Comparison of ENCODE assay signal across 31 cellular contexts in genomic region chr13:44908266-44908665, GRCh38.
"Had no signal": no experiment of that assay in that cellular context is flagged by ENCODE, and none has a peak within 500 bp of the region (broad histone marks: within the 10 kb centered on the region; RNA-seq: fewer than 3 reads in every experiment).

No MANE protein-coding gene starts in this region.

- H3K36me3 ChIP-seq: brain microvascular endothelial cell, MG63, WERI-Rb-1 had no signal

- DNase-seq: activated CD4-positive, alpha-beta memory T cell treated with anti-CD3 and anti-CD28 coated beads, Interleukin-2, amount 10 ng/mL, durations not matched to agents 7 days and 5 days; activated CD4-positive, alpha-beta T cell treated with anti-CD3 and anti-CD28 coated beads for 1 hour; activated CD4-positive, alpha-beta T cell treated with anti-CD3 and anti-CD28 coated beads for 48 hours; activated CD4-positive, CD25-positive, alpha-beta regulatory T cell; activated CD8-positive, alpha-beta memory T cell treated with anti-CD3 and anti-CD28 coated beads for 24 hours; activated CD8-positive, alpha-beta memory T cell treated with anti-CD3 and anti-CD28 coated beads, Interleukin-2, amount 10 ng/mL, durations not matched to agents 7 days and 5 days; activated CD8-positive, alpha-beta memory T cell treated with anti-CD3 and anti-CD28 coated beads, Interleukin-2, amount 50 U/mL, for 48 hours; activated effector memory CD4-positive, alpha-beta T cell treated with Interleukin-2 at 50 U/mL for 16 hours; activated naive CD4-positive, alpha-beta T cell treated with anti-CD3 and anti-CD28 coated beads, Interleukin-2, amount 50 U/mL, for 16 hours; activated naive CD8-positive, alpha-beta T cell treated with anti-CD3 and anti-CD28 coated beads for 36 hours; activated T-cell treated with anti-CD3 and anti-CD28 coated beads, Interleukin-2, amount 50 U/mL, for 48 hours; amniotic stem cell; aorta; brain microvascular endothelial cell; MG63; NCI-H1048; NCI-H1105 treated with DMSO at 0.1 percent for 48 hours; NCI-H1436 treated with DMSO at 0.1 percent for 48 hours; NCI-H187; NCI-H2029 treated with DMSO at 0.1 percent for 48 hours; NCI-H2107; NCI-H2171; NCI-H510A; NCI-H526; NCI-H748 treated with DMSO at 0.1 percent for 48 hours; Right ventricle myocardium superior; SW 1271; T-helper 1 cell; T-helper 9 cell; WERI-Rb-1 had no signal

- H3K27me3 ChIP-seq: brain microvascular endothelial cell, MG63 had no signal

- H3K4me3 ChIP-seq: K562, MG63 had no signal

- H3K27ac ChIP-seq: brain microvascular endothelial cell, WERI-Rb-1 had no signal

- H3K27ac Mint-ChIP-seq: activated CD4-positive, alpha-beta memory T cell treated with anti-CD3 and anti-CD28 coated beads, Interleukin-2, amount 10 ng/mL, durations not matched to agents 7 days and 5 days; activated CD8-positive, alpha-beta memory T cell treated with anti-CD3 and anti-CD28 coated beads, Interleukin-2, amount 10 ng/mL, durations not matched to agents 7 days and 5 days; activated naive CD8-positive, alpha-beta T cell treated with anti-CD3 and anti-CD28 coated beads for 36 hours had no signal

- ATAC-seq: activated CD8-positive, alpha-beta memory T cell treated with anti-CD3 and anti-CD28 coated beads, Interleukin-2, amount 10 ng/mL, durations not matched to agents 7 days and 5 days; K562 had no signal

- H3K4me3 Mint-ChIP-seq: activated CD4-positive, alpha-beta memory T cell treated with anti-CD3 and anti-CD28 coated beads, Interleukin-2, amount 10 ng/mL, durations not matched to agents 7 days and 5 days; activated CD8-positive, alpha-beta memory T cell treated with anti-CD3 and anti-CD28 coated beads, Interleukin-2, amount 10 ng/mL, durations not matched to agents 7 days and 5 days; activated naive CD8-positive, alpha-beta T cell treated with anti-CD3 and anti-CD28 coated beads for 36 hours had no signal

- H3K4me1 Mint-ChIP-seq: activated CD4-positive, alpha-beta memory T cell treated with anti-CD3 and anti-CD28 coated beads, Interleukin-2, amount 10 ng/mL, durations not matched to agents 7 days and 5 days; activated naive CD8-positive, alpha-beta T cell treated with anti-CD3 and anti-CD28 coated beads for 36 hours had no signal

- H3K27me3 Mint-ChIP-seq: activated naive CD8-positive, alpha-beta T cell treated with anti-CD3 and anti-CD28 coated beads for 36 hours had no signal
